ENCODE assay signal across 8 cellular contexts in genomic region chr2:88669371-88670214, GRCh38. TPM values are rescaled to one million over a fixed set of nuclear protein-coding genes. Genes with fewer than 3 reads are reported as not detected.
DNase-seq lines count a peak whose midpoint lies in the region; ATAC-seq and TF ChIP-seq lines count a peak whose summit lies in the region.

No MANE protein-coding gene starts in this region.

- no peaks in the 10 kb centered on the region for H3K4me1 Mint-ChIP-seq in brain

- ATAC-seq in GM18499 (IDR thresholded peaks at IDR 0.05; ENCODE audit: insufficient read depth, unreplicated experiment) (peak; percentile 64), HG02885 (IDR thresholded peaks at IDR 0.05; ENCODE audit: poor library complexity, unreplicated experiment) (peak; percentile 88)

- no peaks in the 10 kb centered on the region for H3K36me3 ChIP-seq in vagina

- peaks cover 3% of the 10 kb centered on the region for H3K27me3 Mint-ChIP-seq in brain

- TF ChIP-seq POLR2A in vagina (IDR thresholded peaks at IDR 0.05), result no peak

- no peaks in the 10 kb centered on the region for H3K27me3 ChIP-seq in vagina

- intact Hi-C loops in vagina (cut with DNase I), result loop anchor here (5.0 kb wide), 1 partner anchor 77 kb away; no protein-coding TSS in a partner anchor

- H3K27ac Mint-ChIP-seq in brain, result no peak overlapping the region

- no peak overlapping the region for H3K4me3 ChIP-seq in vagina

- no peak overlapping the region for H3K4me3 Mint-ChIP-seq in brain

- TF ChIP-seq CTCF in brain (conservative IDR thresholded peaks at IDR 0.05) (peak; percentile 74 to 75), vagina (IDR thresholded peaks at IDR 0.05) (peak; percentile 16 to 53 (median 37))

- H3K9me3 ChIP-seq in vagina, result no peaks in the 10 kb centered on the region

- no peaks in the 10 kb centered on the region for H3K36me3 Mint-ChIP-seq in brain

- no peaks in the 10 kb centered on the region for H3K4me1 ChIP-seq in vagina

- peak; percentile 38 for DNase-seq in COLO668 (lab: John Stamatoyannopoulos, UW; ENCODE audit: unreplicated experiment)
- DNase-seq in NCI-H526 treated with DMSO at 0.1 percent for 48 hours (lab: John Stamatoyannopoulos, UW), result peak; percentile 27
- peak; percentile 50 for DNase-seq in kidney glomerular epithelial cell (lab: John Stamatoyannopoulos, UW)
- DNase-seq in vagina (ENCODE audit: extremely low spot score in 2 of 2), result no peak
- no peak for DNase-seq in activated effector memory CD4-positive, alpha-beta T cell treated with Interleukin-2 at 50 U/mL for 16 hours

- no peak overlapping the region for H3K27ac ChIP-seq in vagina

- H3K9me3 Mint-ChIP-seq in brain, result no peaks in the 10 kb centered on the region

RNA-seq across cellular contexts. Expression of gene RPIA, which starts 21.9 kb away (rescaled TPM):
- 16.0 TPM for polyA plus RNA-seq in brain (ENCODE audit: insufficient read depth, low read depth, low replicate concordance)
- total RNA-seq in vagina, result 10.8 TPM

RNA-seq across cellular contexts. Expression of gene EIF2AK3, which starts 42.3 kb away (rescaled TPM):
- polyA plus RNA-seq in brain (ENCODE audit: insufficient read depth, low read depth, low replicate concordance), result 7.2 TPM
- total RNA-seq in vagina, result 19.6 TPM

Comparison
In these comparisons a context has a peak if more than half of its experiments do, and no peak if none do; other contexts are left out.
1. DNase-seq: peak in COLO668 (single experiment), NCI-H526 treated with DMSO at 0.1 percent for 48 hours (single experiment) and kidney glomerular epithelial cell (single experiment); none in vagina (0 of 2) and activated effector memory CD4-positive, alpha-beta T cell treated with Interleukin-2 at 50 U/mL for 16 hours (single experiment).